In the genomic region with DNA sequence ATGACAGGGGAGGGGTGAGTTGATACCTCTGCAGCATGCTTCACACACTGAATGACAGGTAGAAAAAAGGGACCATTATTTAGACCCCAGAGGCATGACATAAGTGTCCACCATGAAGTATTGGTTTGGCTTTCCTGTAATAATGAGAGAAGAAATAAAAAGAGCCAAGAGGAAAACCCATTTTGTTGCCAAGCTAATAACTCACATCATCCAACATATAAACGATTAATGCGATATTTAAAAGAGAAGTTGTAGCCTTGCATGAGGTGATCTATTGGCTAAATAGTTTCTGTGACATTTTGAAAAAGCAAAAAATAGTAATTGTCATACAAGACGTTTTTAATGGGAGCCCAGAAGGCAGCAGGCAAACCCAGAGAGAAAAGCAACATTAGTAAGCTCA, we compare ENCODE assay signal across 17 cellular contexts.
DNase-seq lines count a peak whose midpoint lies in the region; ATAC-seq, FAIRE-seq and TF ChIP-seq lines count a peak whose summit lies in the region.
"Had no signal": no experiment of that assay in that cellular context is flagged by ENCODE, and none has a peak within 500 bp of the region (broad histone marks: within the 10 kb centered on the region; RNA-seq: fewer than 3 reads in every experiment).

No MANE protein-coding gene starts in this region.

- FAIRE-seq in urothelium cell line (lab: Jason Lieb, UNC), result no peak
- FAIRE-seq: D721Med, GM12892 had no signal

- H3K27ac ChIP-seq in gastroesophageal sphincter, result peak overlapping the region in 3 of 4 donors; percentile 20 to 50 (median 33)
- peak overlapping the region; percentile 6 for H3K27ac ChIP-seq in muscle layer of duodenum (ENCODE audit: low read length)
- peak overlapping the region; percentile 60 for H3K27ac ChIP-seq in rectal smooth muscle tissue (ENCODE audit: low read depth, low read length)

- peaks cover 0 to 32% (median 8%) of the 10 kb centered on the region in 3 donors for H3K4me1 ChIP-seq in gastroesophageal sphincter
- H3K4me1 ChIP-seq in muscle layer of duodenum (ENCODE audit: control insufficient read depth in 1 of 2, insufficient read depth in 2 of 2, low read length in 2 of 2), result no peaks in the 10 kb centered on the region
- no peaks in the 10 kb centered on the region for H3K4me1 ChIP-seq in rectal smooth muscle tissue (ENCODE audit: control insufficient read depth, insufficient read depth, low read length)

- no peak for ATAC-seq in gastroesophageal sphincter
- ATAC-seq in HG03159 (IDR thresholded peaks at IDR 0.05; ENCODE audit: unreplicated experiment), result no peak
- no peak for ATAC-seq in GM21825 (IDR thresholded peaks at IDR 0.05; ENCODE audit: unreplicated experiment)
- ATAC-seq in HG02763 (IDR thresholded peaks at IDR 0.05; ENCODE audit: unreplicated experiment), result no peak
- ATAC-seq: GM23338, HCT116 had no signal

- H3K27me3 ChIP-seq in gastroesophageal sphincter (no peaks in the 10 kb centered on the region), muscle layer of duodenum (ENCODE audit: low read depth, low read length) (no peaks in the 10 kb centered on the region), rectal smooth muscle tissue (ENCODE audit: control insufficient read depth, insufficient read depth, low read length) (no peaks in the 10 kb centered on the region)

- no peaks in the 10 kb centered on the region for H3K36me3 ChIP-seq in gastroesophageal sphincter
- no peaks in the 10 kb centered on the region for H3K36me3 ChIP-seq in muscle layer of duodenum (ENCODE audit: control insufficient read depth in 1 of 2, insufficient read depth in 2 of 2, low read length in 2 of 2)
- H3K36me3 ChIP-seq in rectal smooth muscle tissue (ENCODE audit: control insufficient read depth, insufficient read depth, low read length), result no peaks in the 10 kb centered on the region

- H3K4me3 ChIP-seq in gastroesophageal sphincter (no peak overlapping the region), muscle layer of duodenum (ENCODE audit: low read depth in 1 of 2, low read length in 2 of 2) (no peak overlapping the region), rectal smooth muscle tissue (ENCODE audit: low read length) (no peak overlapping the region)
- H3K4me3 ChIP-seq: GM23338 had no signal

- no peak for TF ChIP-seq POLR2A in gastroesophageal sphincter (IDR thresholded peaks at IDR 0.05)

- TF ChIP-seq EP300 in gastroesophageal sphincter (IDR thresholded peaks at IDR 0.05), result no peak

- WGBS in gastroesophageal sphincter (ENCODE audit: low coverage in 1 of 2), 2 donors, result 25 to 32% methylated on average over 3 of the region's 3 CpGs

- no peak for DNase-seq in urothelium cell line (ENCODE audit: low spot score)
- DNase-seq: C1 segment of cervical spinal cord; CD4-positive, alpha-beta memory T cell; DMS 273 treated with DMSO at 0.1 percent for 48 hours; DMS79; GF-D8; H9 had no signal

- no peak overlapping the region for H3K9ac ChIP-seq in rectal smooth muscle tissue (ENCODE audit: low read length)

- TF ChIP-seq CTCF in gastroesophageal sphincter (IDR thresholded peaks at IDR 0.05), result no peak

- H3K9me3 ChIP-seq in gastroesophageal sphincter (no peaks in the 10 kb centered on the region), muscle layer of duodenum (ENCODE audit: control insufficient read depth in 1 of 2, low read length in 2 of 2) (no peaks in the 10 kb centered on the region)

Comparison
In these comparisons a context has a peak if more than half of its experiments do, and no peak if none do; other contexts are left out.
1. H3K27ac ChIP-seq: peak in every context shown above with its lines; median percentile 60 in rectal smooth muscle tissue; 33 in gastroesophageal sphincter; 6 in muscle layer of duodenum.